ENCODE assay signal across 11 cellular contexts in genomic region chr12:3973939-3974644, GRCh38.
DNase-seq lines count a peak whose midpoint lies in the region; ATAC-seq and TF ChIP-seq lines count a peak whose summit lies in the region.
"Had no signal": no experiment of that assay in that cellular context is flagged by ENCODE, and none has a peak within 500 bp of the region (broad histone marks: within the 10 kb centered on the region; RNA-seq: fewer than 3 reads in every experiment).

No MANE protein-coding gene starts in this region.

- no peaks in the 10 kb centered on the region for H3K4me1 ChIP-seq in GM23338 (ENCODE audit: insufficient read depth)
- H3K4me1 ChIP-seq: psoas muscle had no signal

- H3K4me1 Mint-ChIP-seq in GM23338 (peaks cover 2% of the 10 kb centered on the region; the same call in 1 of the 3 replicates), nephron (peaks cover 4% of the 10 kb centered on the region)
- H3K4me1 Mint-ChIP-seq in activated T-cell treated with anti-CD3 and anti-CD28 coated beads, Interleukin-2, amount 50 U/mL, for 72 hours (ENCODE audit: low read depth): peaks cover 79% of the 10 kb centered on the region

- ATAC-seq in activated CD4-positive, CD25-positive, alpha-beta regulatory T cell treated with anti-CD3 and anti-CD28 coated beads, Interleukin-2, amount 50 U/mL, for 24 hours: peak; percentile 32 to 36
- ATAC-seq in GM23338: no peak
- ATAC-seq in activated T-cell treated with anti-CD3 and anti-CD28 coated beads, Interleukin-2, amount 50 U/mL, for 72 hours (replicated peaks in 1 of 2): peak; percentile 34 to 44
- ATAC-seq: psoas muscle had no signal

- H3K27me3 Mint-ChIP-seq in GM23338 (ENCODE audit: insufficient read depth, low read depth, poor library complexity) (peaks cover 2% of the 10 kb centered on the region), nephron (ENCODE audit: low read depth) (peaks cover 3% of the 10 kb centered on the region)
- no peaks in the 10 kb centered on the region for H3K27me3 Mint-ChIP-seq in activated T-cell treated with anti-CD3 and anti-CD28 coated beads, Interleukin-2, amount 50 U/mL, for 72 hours (ENCODE audit: low read depth)

- no peaks in the 10 kb centered on the region for H3F3A ChIP-seq in GM23338 (replicated peaks; ENCODE audit: low read depth)

- peak overlapping the region; percentile 43; the same call in 1 of the 2 replicates for H2AFZ ChIP-seq in GM23338

- no peak overlapping the region for H3K4me3 ChIP-seq in GM23338
- H3K4me3 ChIP-seq: psoas muscle had no signal

- H3K9me3 Mint-ChIP-seq in GM23338 (no peaks in the 10 kb centered on the region), nephron (peaks cover 4% of the 10 kb centered on the region)
- H3K9me3 Mint-ChIP-seq in activated T-cell treated with anti-CD3 and anti-CD28 coated beads, Interleukin-2, amount 50 U/mL, for 72 hours: peaks cover 2% of the 10 kb centered on the region in 2 donors

- no peaks in the 10 kb centered on the region for H4K20me1 ChIP-seq in GM23338 (replicated peaks; ENCODE audit: insufficient read depth)

- no peaks in the 10 kb centered on the region for H3K27me3 ChIP-seq in GM23338 (ENCODE audit: insufficient read depth)

- H3K4me2 ChIP-seq in GM23338: no peak overlapping the region

- H3K36me3 Mint-ChIP-seq in GM23338 (ENCODE audit: low read depth) (no peaks in the 10 kb centered on the region), nephron (ENCODE audit: low read depth) (peaks cover 5% of the 10 kb centered on the region)
- H3K36me3 Mint-ChIP-seq in activated T-cell treated with anti-CD3 and anti-CD28 coated beads, Interleukin-2, amount 50 U/mL, for 72 hours (ENCODE audit: insufficient read depth in 2 of 2): peaks cover 0 to 2% of the 10 kb centered on the region in 2 donors

- no peak overlapping the region for H3K27ac ChIP-seq in GM23338 (ENCODE audit: low read depth)
- H3K27ac ChIP-seq: psoas muscle had no signal

- no peaks in the 10 kb centered on the region for H3K79me2 ChIP-seq in GM23338 (replicated peaks; ENCODE audit: insufficient read depth)

- no peak for DNase-seq in activated CD4-positive, CD25-positive, alpha-beta regulatory T cell (lab: John Stamatoyannopoulos, UW)
- DNase-seq in GM23338 (ENCODE audit: low spot score): no peak
- no peak for DNase-seq in activated T-cell treated with anti-CD3 and anti-CD28 coated beads, Interleukin-2, amount 50 U/mL, for 72 hours
- DNase-seq in D341Med (ENCODE audit: low spot score): no peak
- DNase-seq in SHP77 treated with DMSO at 0.1 percent for 48 hours (lab: John Stamatoyannopoulos, UW): no peak
- DNase-seq in GM19238 (ENCODE audit: insufficient read length, low spot score): no peak
- DNase-seq: MM.1S, NCI-H524 treated with DMSO at 0.1 percent for 48 hours, psoas muscle had no signal

- H3K9me2 ChIP-seq in GM23338 (ENCODE audit: insufficient read depth): no peaks in the 10 kb centered on the region

- no peak overlapping the region for H3K4me3 Mint-ChIP-seq in GM23338
- H3K4me3 Mint-ChIP-seq in activated T-cell treated with anti-CD3 and anti-CD28 coated beads, Interleukin-2, amount 50 U/mL, for 72 hours: peak overlapping the region; percentile 64 to 89
- H3K4me3 Mint-ChIP-seq in nephron: no peak overlapping the region

- H3K36me3 ChIP-seq in GM23338 (ENCODE audit: insufficient read depth): no peaks in the 10 kb centered on the region

- H3K27ac Mint-ChIP-seq in GM23338 (no peak overlapping the region), nephron (peak overlapping the region in 2 of 3 experiments; percentile 14 to 63)
- H3K27ac Mint-ChIP-seq in activated T-cell treated with anti-CD3 and anti-CD28 coated beads, Interleukin-2, amount 50 U/mL, for 72 hours: peak overlapping the region; percentile 36

- no peak for TF ChIP-seq CTCF in GM23338 (conservative IDR thresholded peaks at IDR 0.05; ENCODE audit: low read depth in 2 of 2)
- TF ChIP-seq CTCF in nephron (IDR thresholded peaks at IDR 0.05; ENCODE audit: unreplicated experiment in 3 of 3): no peak

TF ChIP-seq in GM23338, 12 proteins besides CTCF, POLR2A, EP300 and RAD21:
- TF ChIP-seq ETS1 (IDR thresholded peaks at IDR 0.05) (no peak), CREB1 (CRISPR knock-in tag; IDR thresholded peaks at IDR 0.05; ENCODE audit: low read depth) (no peak), JUNB (IDR thresholded peaks at IDR 0.05; ENCODE audit: unreplicated experiment) (no peak), ZNF114 (CRISPR knock-in tag; IDR thresholded peaks at IDR 0.05) (no peak), ZNF462 (CRISPR knock-in tag; IDR thresholded peaks at IDR 0.05) (no peak)

Comparison
In these comparisons a context has a peak if more than half of its experiments do, and no peak if none do; other contexts are left out.
1. H3K4me3 Mint-ChIP-seq: peak in activated T-cell treated with anti-CD3 and anti-CD28 coated beads, Interleukin-2, amount 50 U/mL, for 72 hours (2 of 2); none in GM23338 (single experiment) and nephron (0 of 3).